1 cellular context compared by ENCODE assay signal in genomic region chr13:28744656-28745055, GRCh38.
TF ChIP-seq lines count a peak whose summit lies in the region.

No MANE protein-coding gene starts in this region.

TF ChIP-seq in endothelial cell of umbilical vein, 7 proteins besides CTCF, POLR2A, EP300 and RAD21 (continued from another document):
- TF ChIP-seq MYC (IDR thresholded peaks at IDR 0.05; ENCODE audit: low read depth, low read length): no peak
